In genomic region chr11:76724162-76724768, GRCh38 we compare ENCODE assay signal across 1 cellular context.
TF ChIP-seq lines count a peak whose summit lies in the region.

No MANE protein-coding gene starts in this region.

TF ChIP-seq in GM12878, 131 proteins besides CTCF, POLR2A, EP300 and RAD21:
- no peak for TF ChIP-seq TCF3 (IDR thresholded peaks at IDR 0.05; ENCODE audit: borderline replicate concordance, insufficient read depth, low read depth, low read length)
- TF ChIP-seq LARP7 (IDR thresholded peaks at IDR 0.05) = no peak
- no peak for TF ChIP-seq EGR1 (IDR thresholded peaks at IDR 0.05; ENCODE audit: borderline replicate concordance in 1 of 2, low read depth in 2 of 2, low read length in 2 of 2)
- no peak for TF ChIP-seq TCF7 (IDR thresholded peaks at IDR 0.05; ENCODE audit: borderline replicate concordance)
- TF ChIP-seq, protein P1, sequence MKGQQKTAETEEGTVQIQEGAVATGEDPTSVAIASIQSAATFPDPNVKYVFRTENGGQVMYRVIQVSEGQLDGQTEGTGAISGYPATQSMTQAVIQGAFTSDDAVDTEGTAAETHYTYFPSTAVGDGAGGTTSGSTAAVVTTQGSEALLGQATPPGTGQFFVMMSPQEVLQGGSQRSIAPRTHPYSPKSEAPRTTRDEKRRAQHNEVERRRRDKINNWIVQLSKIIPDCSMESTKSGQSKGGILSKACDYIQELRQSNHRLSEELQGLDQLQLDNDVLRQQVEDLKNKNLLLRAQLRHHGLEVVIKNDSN (IDR thresholded peaks at IDR 0.05; ENCODE audit: borderline replicate concordance, extremely low read length, insufficient read depth, low read depth, low read length) = no peak
- peak; percentile 79 for TF ChIP-seq REST (IDR thresholded peaks at IDR 0.05; ENCODE audit: low read depth, low read length)
